Comparison of ENCODE assay signal across 18 cellular contexts in genomic region chr3:115857518-115858136, GRCh38.
A peak's percentile ranks its signal among the peaks of the same experiment; 100 is the strongest.
DNase-seq lines count a peak whose midpoint lies in the region; ATAC-seq, FAIRE-seq and TF ChIP-seq lines count a peak whose summit lies in the region.
"Had no signal": no experiment of that assay in that cellular context is flagged by ENCODE, and none has a peak within 500 bp of the region (broad histone marks: within the 10 kb centered on the region; RNA-seq: fewer than 3 reads in every experiment).

No MANE protein-coding gene starts in this region.

- no peak overlapping the region for H3K27ac ChIP-seq in HepG2 (ENCODE audit: extremely low read length, insufficient read depth, low read length)
- H3K27ac ChIP-seq in right lobe of liver = no peak overlapping the region
- peak overlapping the region; percentile 53 for H3K27ac ChIP-seq in VCaP
- H3K27ac ChIP-seq in fibroblast of lung (ENCODE audit: insufficient read depth, low read length) = no peak overlapping the region
- H3K27ac ChIP-seq in Karpas-422 (ENCODE audit: low read length) = no peak overlapping the region
- H3K27ac ChIP-seq: RWPE1, SJSA1 had no signal

- H3K4me2 ChIP-seq in HepG2 (ENCODE audit: low read depth, low read length) (0 out of 2 replicates have a peak overlapping the region, but pooled peaks have one; percentile 11), fibroblast of lung (ENCODE audit: extremely low read depth, insufficient read depth, low read length) (no peak overlapping the region), Karpas-422 (ENCODE audit: low read depth, low read length, poor library complexity, severe bottlenecking) (no peak overlapping the region)

- BruUV-seq in HepG2 (replicated peaks; lab: Mats Ljungman, UMichigan) = no TSS peak

- TF ChIP-seq RAD21 in HepG2 (CRISPR knock-in tag; IDR thresholded peaks at IDR 0.05) = no peak

- no peak overlapping the region for H3K9ac ChIP-seq in HepG2 (ENCODE audit: insufficient read depth, low read depth, low read length)
- H3K9ac ChIP-seq in fibroblast of lung (ENCODE audit: insufficient read depth, low read length) = no peak overlapping the region
- no peak overlapping the region for H3K9ac ChIP-seq in Karpas-422 (ENCODE audit: low read length)

- 0 out of 2 replicates have a peak, but pooled peaks cover 3% of the 10 kb centered on the region for H3K9me2 ChIP-seq in Karpas-422 (replicated peaks; ENCODE audit: insufficient read depth, low read length)

- H2AFZ ChIP-seq in HepG2 (ENCODE audit: low read length) (no peak overlapping the region), fibroblast of lung (ENCODE audit: low read length) (no peak overlapping the region), Karpas-422 (ENCODE audit: low read length) (no peak overlapping the region)

- 49% methylated on average over 3 of the region's 3 CpGs for WGBS in HepG2 (ENCODE audit: low lambda C conversion rate)
- 33% methylated on average over 3 of the region's 3 CpGs for WGBS in right lobe of liver (ENCODE audit: insufficient coverage, low coverage, low lambda C conversion rate, missing lambda C conversion rate)

- no peak overlapping the region; a peak in 1 of 6 replicates for H3K4me3 ChIP-seq in HepG2 (replicated peaks in 1 of 3; ENCODE audit: insufficient read depth in 1 of 3, low read depth in 2 of 3, low read length in 3 of 3)
- no peak overlapping the region for H3K4me3 ChIP-seq in right lobe of liver
- H3K4me3 ChIP-seq in fibroblast of lung (replicated peaks in 1 of 4; ENCODE audit: control extremely low read depth in 1 of 4, insufficient read depth in 1 of 4, low read depth in 3 of 4, low read length in 4 of 4) = no peak overlapping the region
- H3K4me3 ChIP-seq in Karpas-422 (ENCODE audit: low read length) = no peak overlapping the region
- H3K4me3 ChIP-seq: SJSA1 had no signal

- no peaks in the 10 kb centered on the region for H3K27me3 ChIP-seq in HepG2 (ENCODE audit: control insufficient read depth in 1 of 2, insufficient read depth in 2 of 2, low read length in 2 of 2)
- no peaks in the 10 kb centered on the region for H3K27me3 ChIP-seq in right lobe of liver
- no peaks in the 10 kb centered on the region for H3K27me3 ChIP-seq in fibroblast of lung (ENCODE audit: control insufficient read depth, insufficient read depth, low read length)
- H3K27me3 ChIP-seq in Karpas-422 (ENCODE audit: low read length) = no peaks in the 10 kb centered on the region
- H3K27me3 ChIP-seq: SJSA1 had no signal

- DNase-seq in HepG2 (ENCODE audit: low spot score) = no peak
- DNase-seq in right lobe of liver = no peak
- DNase-seq in fibroblast of lung (ENCODE audit: low read depth in 2 of 2) = peak; percentile 35 to 59
- DNase-seq in Karpas-422 = no peak
- no peak for DNase-seq in activated gamma-delta T cell treated with Interleukin-2 at 50 U/mL for 16 hours
- no peak for DNase-seq in NCI-H1092 (lab: John Stamatoyannopoulos, UW)
- no peak for DNase-seq in stimulated activated naive CD4-positive, alpha-beta T cell treated with Interleukin-2 at 50 U/mL for 16 hours (lab: John Stamatoyannopoulos, UW)
- DNase-seq: COR-L47; NCI-H187 treated with DMSO at 0.1 percent for 48 hours; NCI-H510A treated with DMSO at 0.1 percent for 48 hours; NK-92 treated with Interleukin-12 subunit alpha and Interleukin-12 subunit beta, amount 100 ng/mL, for 24 hours; OCI-M1 had no signal

- ATAC-seq in HepG2 (peak; percentile 53), right lobe of liver (no peak)

- TF ChIP-seq POLR2A in HepG2 (IDR thresholded peaks at IDR 0.05; ENCODE audit: insufficient read depth in 1 of 2, low read depth in 2 of 2, low read length in 2 of 2) = no peak
- TF ChIP-seq POLR2A in right lobe of liver (IDR thresholded peaks at IDR 0.05) = no peak

- CTCF ChIA-PET in HepG2 (lab: Yijun Ruan, JAX; ENCODE audit: low intra/inter-chr PET ratio, low total read pairs) = no interaction called here

- POLR2A ChIA-PET in HepG2 (lab: Yijun Ruan, JAX) = interaction anchor here (1.3 kb wide), 1 partner anchor 15 kb away, joined by 3 read pairs; no protein-coding TSS in a partner anchor

- H3K9me3 ChIP-seq in HepG2 (ENCODE audit: low read length) (no peaks in the 10 kb centered on the region), right lobe of liver (no peaks in the 10 kb centered on the region), fibroblast of lung (ENCODE audit: control insufficient read depth, insufficient read depth, low read depth, low read length) (no peaks in the 10 kb centered on the region), Karpas-422 (ENCODE audit: low read length) (no peaks in the 10 kb centered on the region)
- H3K9me3 ChIP-seq: SJSA1 had no signal

- in situ Hi-C loops in HepG2 (cut with HindIII; ENCODE audit: extremely low pct_ligation_motif_present, low pct_unique_long_range_greater_than_20kb) = no loop called here

- H4K20me1 ChIP-seq in HepG2 (ENCODE audit: insufficient read depth, low read length) = no peaks in the 10 kb centered on the region
- no peaks in the 10 kb centered on the region for H4K20me1 ChIP-seq in fibroblast of lung (ENCODE audit: control insufficient read depth, extremely low read depth, insufficient read depth, low read length)
- no peaks in the 10 kb centered on the region for H4K20me1 ChIP-seq in Karpas-422 (ENCODE audit: insufficient read depth, low read depth, low read length)

- TF ChIP-seq EP300 in HepG2 (IDR thresholded peaks at IDR 0.05; ENCODE audit: low read depth in 2 of 2, low read length in 2 of 2) = no peak
- no peak for TF ChIP-seq EP300 in HepG2 (CRISPR knock-in tag; IDR thresholded peaks at IDR 0.05; ENCODE audit: borderline replicate concordance)

- H3K4me1 ChIP-seq in HepG2 (ENCODE audit: insufficient read depth, low read length) = peaks cover 25% of the 10 kb centered on the region
- no peaks in the 10 kb centered on the region for H3K4me1 ChIP-seq in right lobe of liver
- H3K4me1 ChIP-seq in fibroblast of lung (ENCODE audit: control insufficient read depth, extremely low read depth, insufficient read depth, low read length) = peaks cover 3% of the 10 kb centered on the region
- H3K4me1 ChIP-seq in Karpas-422 (ENCODE audit: low read length) = no peaks in the 10 kb centered on the region
- H3K4me1 ChIP-seq: SJSA1 had no signal

- H3K79me2 ChIP-seq in HepG2 (ENCODE audit: insufficient read depth, low read length) = no peaks in the 10 kb centered on the region
- H3K79me2 ChIP-seq in fibroblast of lung (ENCODE audit: control insufficient read depth, insufficient read depth, low read length) = no peaks in the 10 kb centered on the region
- H3K79me2 ChIP-seq in Karpas-422 (ENCODE audit: low read length) = no peaks in the 10 kb centered on the region

- H3K36me3 ChIP-seq in HepG2 (replicated peaks in 1 of 2; ENCODE audit: control insufficient read depth in 1 of 2, insufficient read depth in 2 of 2, low read length in 2 of 2) (no peaks in the 10 kb centered on the region), right lobe of liver (no peaks in the 10 kb centered on the region), fibroblast of lung (ENCODE audit: control insufficient read depth, insufficient read depth, low read length) (no peaks in the 10 kb centered on the region), Karpas-422 (ENCODE audit: insufficient read depth, low read length) (no peaks in the 10 kb centered on the region)
- H3K36me3 ChIP-seq: SJSA1 had no signal

- intact Hi-C loops in HepG2 (cut with micrococcal nuclease; ENCODE audit: unreplicated experiment) (no loop called here), right lobe of liver (cut with DNase I) (no loop called here)

- FAIRE-seq in HepG2 (lab: Jason Lieb, UNC) = no peak
- FAIRE-seq: A204.1, GM12891, GM19239 had no signal

- TF ChIP-seq CTCF in HepG2 (CRISPR knock-in tag; IDR thresholded peaks at IDR 0.05) (no peak), right lobe of liver (IDR thresholded peaks at IDR 0.05) (no peak), VCaP (conservative IDR thresholded peaks at IDR 0.05) (no peak), fibroblast of lung (conservative IDR thresholded peaks at IDR 0.05 in 1 of 2, IDR thresholded peaks at IDR 0.05 in 1 of 2; ENCODE audit: low read depth in 1 of 2, low read length in 2 of 2) (no peak)

TF ChIP-seq in HepG2, 621 proteins besides CTCF, POLR2A, EP300 and RAD21 (continues in another document):
- TF ChIP-seq, protein P1, sequence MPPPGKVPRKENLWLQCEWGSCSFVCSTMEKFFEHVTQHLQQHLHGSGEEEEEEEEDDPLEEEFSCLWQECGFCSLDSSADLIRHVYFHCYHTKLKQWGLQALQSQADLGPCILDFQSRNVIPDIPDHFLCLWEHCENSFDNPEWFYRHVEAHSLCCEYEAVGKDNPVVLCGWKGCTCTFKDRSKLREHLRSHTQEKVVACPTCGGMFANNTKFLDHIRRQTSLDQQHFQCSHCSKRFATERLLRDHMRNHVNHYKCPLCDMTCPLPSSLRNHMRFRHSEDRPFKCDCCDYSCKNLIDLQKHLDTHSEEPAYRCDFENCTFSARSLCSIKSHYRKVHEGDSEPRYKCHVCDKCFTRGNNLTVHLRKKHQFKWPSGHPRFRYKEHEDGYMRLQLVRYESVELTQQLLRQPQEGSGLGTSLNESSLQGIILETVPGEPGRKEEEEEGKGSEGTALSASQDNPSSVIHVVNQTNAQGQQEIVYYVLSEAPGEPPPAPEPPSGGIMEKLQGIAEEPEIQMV (CRISPR knock-in tag; IDR thresholded peaks at IDR 0.05; ENCODE audit: low read depth) = no peak
- TF ChIP-seq TRIM24 (CRISPR knock-in tag; IDR thresholded peaks at IDR 0.05) = no peak
- TF ChIP-seq MXD3 (CRISPR knock-in tag; IDR thresholded peaks at IDR 0.05) = no peak
- TF ChIP-seq, protein P2, sequence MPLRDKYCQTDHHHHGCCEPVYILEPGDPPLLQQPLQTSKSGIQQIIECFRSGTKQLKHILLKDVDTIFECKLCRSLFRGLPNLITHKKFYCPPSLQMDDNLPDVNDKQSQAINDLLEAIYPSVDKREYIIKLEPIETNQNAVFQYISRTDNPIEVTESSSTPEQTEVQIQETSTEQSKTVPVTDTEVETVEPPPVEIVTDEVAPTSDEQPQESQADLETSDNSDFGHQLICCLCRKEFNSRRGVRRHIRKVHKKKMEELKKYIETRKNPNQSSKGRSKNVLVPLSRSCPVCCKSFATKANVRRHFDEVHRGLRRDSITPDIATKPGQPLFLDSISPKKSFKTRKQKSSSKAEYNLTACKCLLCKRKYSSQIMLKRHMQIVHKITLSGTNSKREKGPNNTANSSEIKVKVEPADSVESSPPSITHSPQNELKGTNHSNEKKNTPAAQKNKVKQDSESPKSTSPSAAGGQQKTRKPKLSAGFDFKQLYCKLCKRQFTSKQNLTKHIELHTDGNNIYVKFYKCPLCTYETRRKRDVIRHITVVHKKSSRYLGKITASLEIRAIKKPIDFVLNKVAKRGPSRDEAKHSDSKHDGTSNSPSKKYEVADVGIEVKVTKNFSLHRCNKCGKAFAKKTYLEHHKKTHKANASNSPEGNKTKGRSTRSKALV (CRISPR knock-in tag; IDR thresholded peaks at IDR 0.05) = no peak

Comparison
In these comparisons a context has a peak if more than half of its experiments do, and no peak if none do; other contexts are left out.
1. DNase-seq: peak in fibroblast of lung (2 of 2); none in HepG2 (single experiment), right lobe of liver (0 of 3), Karpas-422 (single experiment), activated gamma-delta T cell treated with Interleukin-2 at 50 U/mL for 16 hours (single experiment), NCI-H1092 (single experiment) and stimulated activated naive CD4-positive, alpha-beta T cell treated with Interleukin-2 at 50 U/mL for 16 hours (single experiment).